ENCODE assay signal across 26 cellular contexts in genomic region chrX:116667346-116667745, GRCh38.
A peak's percentile ranks its signal among the peaks of the same experiment; 100 is the strongest.
DNase-seq lines count a peak whose midpoint lies in the region; ATAC-seq and TF ChIP-seq lines count a peak whose summit lies in the region.
"Had no signal": no experiment of that assay in that cellular context is flagged by ENCODE, and none has a peak within 500 bp of the region (broad histone marks: within the 10 kb centered on the region; RNA-seq: fewer than 3 reads in every experiment).

No MANE protein-coding gene starts in this region.

- no peaks in the 10 kb centered on the region for H3K36me3 Mint-ChIP-seq in chondrocyte (ENCODE audit: low read depth)
- H3K36me3 Mint-ChIP-seq in mesothelial cell of epicardium: no peaks in the 10 kb centered on the region
- H3K36me3 Mint-ChIP-seq in activated CD4-positive, alpha-beta T cell treated with anti-CD3 and anti-CD28 coated beads for 36 hours (ENCODE audit: low read depth): no peaks in the 10 kb centered on the region
- H3K36me3 Mint-ChIP-seq: CD8-positive, alpha-beta memory T cell; T-cell had no signal

- CTCF ChIA-PET in activated CD4-positive, alpha-beta T cell treated with anti-CD3 and anti-CD28 coated beads for 36 hours (lab: Charles Lee): no interaction called here

- TF ChIP-seq CTCF in left ventricle myocardium inferior (IDR thresholded peaks at IDR 0.05; ENCODE audit: borderline replicate concordance): no peak
- no peak for TF ChIP-seq CTCF in chondrocyte (IDR thresholded peaks at IDR 0.05)
- no peak for TF ChIP-seq CTCF in mesothelial cell of epicardium (IDR thresholded peaks at IDR 0.05; ENCODE audit: unreplicated experiment)

- H3K36me3 ChIP-seq in left ventricle myocardium inferior: no peaks in the 10 kb centered on the region

- H3K27ac Mint-ChIP-seq in chondrocyte (ENCODE audit: unreplicated experiment) (no peak overlapping the region), mesothelial cell of epicardium (peak overlapping the region; percentile 87)
- H3K27ac Mint-ChIP-seq in activated CD4-positive, alpha-beta T cell treated with anti-CD3 and anti-CD28 coated beads for 36 hours: no peak overlapping the region
- H3K27ac Mint-ChIP-seq: CD8-positive, alpha-beta memory T cell; HFFc6; T-cell had no signal

- H3K4me1 Mint-ChIP-seq in chondrocyte (ENCODE audit: low read depth): no peaks in the 10 kb centered on the region
- peaks cover 29% of the 10 kb centered on the region for H3K4me1 Mint-ChIP-seq in mesothelial cell of epicardium
- no peaks in the 10 kb centered on the region for H3K4me1 Mint-ChIP-seq in activated CD4-positive, alpha-beta T cell treated with anti-CD3 and anti-CD28 coated beads for 36 hours
- H3K4me1 Mint-ChIP-seq: CD8-positive, alpha-beta memory T cell; T-cell had no signal

- H3K4me3 Mint-ChIP-seq in chondrocyte (ENCODE audit: unreplicated experiment): no peak overlapping the region
- H3K4me3 Mint-ChIP-seq in mesothelial cell of epicardium: no peak overlapping the region
- H3K4me3 Mint-ChIP-seq in activated CD4-positive, alpha-beta T cell treated with anti-CD3 and anti-CD28 coated beads for 36 hours: no peak overlapping the region
- H3K4me3 Mint-ChIP-seq: HFFc6, T-cell had no signal

- no peaks in the 10 kb centered on the region for H3K9me3 ChIP-seq in left ventricle myocardium inferior (replicated peaks)

- ATAC-seq in left ventricle myocardium superior: peak; percentile 27
- no peak for ATAC-seq in activated CD4-positive, alpha-beta T cell treated with anti-CD3 and anti-CD28 coated beads for 36 hours
- no peak for ATAC-seq in GM21515 (IDR thresholded peaks at IDR 0.05; ENCODE audit: unreplicated experiment)
- no peak for ATAC-seq in GM18519 (IDR thresholded peaks at IDR 0.05; ENCODE audit: low FRiP score, unreplicated experiment)
- ATAC-seq: SK-N-SH treated with all-trans-retinoic acid at 6 μM for 48 hours, T-cell had no signal

- POLR2A ChIA-PET in activated CD4-positive, alpha-beta T cell treated with anti-CD3 and anti-CD28 coated beads for 36 hours (lab: Charles Lee): no interaction called here

- no peaks in the 10 kb centered on the region for H3K9me3 Mint-ChIP-seq in chondrocyte (ENCODE audit: low read depth)
- no peaks in the 10 kb centered on the region for H3K9me3 Mint-ChIP-seq in mesothelial cell of epicardium
- H3K9me3 Mint-ChIP-seq in activated CD4-positive, alpha-beta T cell treated with anti-CD3 and anti-CD28 coated beads for 36 hours (ENCODE audit: low read depth): peaks cover 1% of the 10 kb centered on the region
- H3K9me3 Mint-ChIP-seq: CD8-positive, alpha-beta memory T cell; HFFc6; T-cell had no signal

- no peak overlapping the region for H3K4me3 ChIP-seq in left ventricle myocardium inferior

- no peaks in the 10 kb centered on the region for H3K27me3 Mint-ChIP-seq in chondrocyte (ENCODE audit: low read depth)
- no peaks in the 10 kb centered on the region for H3K27me3 Mint-ChIP-seq in mesothelial cell of epicardium (ENCODE audit: low read depth)
- H3K27me3 Mint-ChIP-seq in activated CD4-positive, alpha-beta T cell treated with anti-CD3 and anti-CD28 coated beads for 36 hours: no peaks in the 10 kb centered on the region
- H3K27me3 Mint-ChIP-seq: CD8-positive, alpha-beta memory T cell; T-cell had no signal

- DNase-seq in left ventricle myocardium superior: peak; percentile 22
- DNase-seq in left ventricle myocardium inferior: no peak
- DNase-seq in chondrocyte (ENCODE audit: low spot score): peak; percentile 54
- no peak for DNase-seq in mesothelial cell of epicardium (ENCODE audit: low spot score in 2 of 2, unreplicated experiment in 2 of 2)
- no peak for DNase-seq in activated CD4-positive, alpha-beta T cell treated with anti-CD3 and anti-CD28 coated beads for 36 hours
- no peak for DNase-seq in DMS 273 (lab: John Stamatoyannopoulos, UW; ENCODE audit: unreplicated experiment)
- DNase-seq: AML-193; C1 segment of cervical spinal cord; Calu3; CD8-positive, alpha-beta memory T cell; GDM1; HFFc6; KBM-7; MM.1S; NCI-H1048; NCI-H1417 treated with DMSO at 0.1 percent for 48 hours; NCI-H187 treated with DMSO at 0.1 percent for 48 hours; NCI-H2107; NCI-H2227 treated with DMSO at 0.1 percent for 48 hours; NCI-H510A; RPMI8226; SHP77; T-cell had no signal

- H3K4me1 ChIP-seq in left ventricle myocardium inferior: no peaks in the 10 kb centered on the region

- H3K27me3 ChIP-seq in left ventricle myocardium inferior (ENCODE audit: low read depth): no peaks in the 10 kb centered on the region

- intact Hi-C loops in left ventricle myocardium superior (cut with micrococcal nuclease): no loop called here
- intact Hi-C loops in left ventricle myocardium inferior (cut with micrococcal nuclease): no loop called here
- intact Hi-C loops in activated CD4-positive, alpha-beta T cell treated with anti-CD3 and anti-CD28 coated beads for 36 hours (cut with DNase I, micrococcal nuclease): no loop called here

- no peak overlapping the region for H3K27ac ChIP-seq in left ventricle myocardium inferior (replicated peaks)

Comparison
In these comparisons a context has a peak if more than half of its experiments do, and no peak if none do; other contexts are left out.
1. DNase-seq: peak in left ventricle myocardium superior (single experiment) and chondrocyte (single experiment); none in left ventricle myocardium inferior (single experiment), mesothelial cell of epicardium (0 of 2), activated CD4-positive, alpha-beta T cell treated with anti-CD3 and anti-CD28 coated beads for 36 hours (single experiment) and DMS 273 (single experiment).